Comparison of ENCODE assay signal across 14 cellular contexts in genomic region chr1:244347942-244348341, GRCh38.
DNase-seq lines count a peak whose midpoint lies in the region; ATAC-seq and TF ChIP-seq lines count a peak whose summit lies in the region.
"Had no signal": no experiment of that assay in that cellular context is flagged by ENCODE, and none has a peak within 500 bp of the region (broad histone marks: within the 10 kb centered on the region; RNA-seq: fewer than 3 reads in every experiment).

No MANE protein-coding gene starts in this region.

- CTCF ChIA-PET in Caco-2 (lab: Charles Lee): no interaction called here

- H3K27ac ChIP-seq in osteoblast (ENCODE audit: low read depth, low read length): peak overlapping the region; percentile 20
- H3K27ac ChIP-seq in gastroesophageal sphincter: no peak overlapping the region
- H3K27ac ChIP-seq: pancreas, PC-9 had no signal

- H3K4me1 ChIP-seq in Caco-2: peaks cover 21% of the 10 kb centered on the region
- peaks cover 24% of the 10 kb centered on the region for H3K4me1 ChIP-seq in adipocyte (ENCODE audit: control insufficient read depth, insufficient read depth, low read length)
- H3K4me1 ChIP-seq in osteoblast (ENCODE audit: insufficient read depth, low read length): peaks cover 35% of the 10 kb centered on the region
- H3K4me1 ChIP-seq in gastroesophageal sphincter: peaks cover 0 to 4% (median 0%) of the 10 kb centered on the region in 3 donors

- H3K36me3 ChIP-seq in Caco-2 (ENCODE audit: control insufficient read depth, insufficient read depth, low read length): no peaks in the 10 kb centered on the region
- H3K36me3 ChIP-seq in adipocyte (ENCODE audit: control insufficient read depth, insufficient read depth, low read length, severe bottlenecking): no peaks in the 10 kb centered on the region
- no peaks in the 10 kb centered on the region for H3K36me3 ChIP-seq in osteoblast (ENCODE audit: insufficient read depth, low read length)
- no peaks in the 10 kb centered on the region for H3K36me3 ChIP-seq in gastroesophageal sphincter
- H3K36me3 ChIP-seq: pancreas had no signal

- H2AFZ ChIP-seq in osteoblast (ENCODE audit: low read length): no peak overlapping the region
- H2AFZ ChIP-seq: PC-9 had no signal

- BruUV-seq in Caco-2 (replicated peaks; lab: Mats Ljungman, UMichigan): no TSS peak

- peak; percentile 62 to 77 for DNase-seq in Caco-2
- DNase-seq in HFFc6: peak; percentile 68
- DNase-seq in adipocyte (ENCODE audit: low read depth): peak; percentile 58
- no peak for DNase-seq in osteoblast (ENCODE audit: insufficient read length, low spot score, missing footprints)
- no peak for DNase-seq in activated CD8-positive, alpha-beta memory T cell treated with anti-CD3 and anti-CD28 coated beads, Interleukin-2, amount 50 U/mL, for 4 hours
- no peak for DNase-seq in mucosa of gallbladder (ENCODE audit: low spot score)
- DNase-seq: activated naive CD4-positive, alpha-beta T cell treated with anti-CD3 and anti-CD28 coated beads for 36 hours; C1 segment of cervical spinal cord; PC-9; T-cell had no signal

- H3K4me3 Mint-ChIP-seq in Caco-2 (ENCODE audit: unreplicated experiment) (no peak overlapping the region), HFFc6 (no peak overlapping the region)
- H3K4me3 Mint-ChIP-seq: activated naive CD4-positive, alpha-beta T cell treated with anti-CD3 and anti-CD28 coated beads for 36 hours; T-cell had no signal

- H3K36me3 Mint-ChIP-seq in Caco-2 (ENCODE audit: insufficient read depth, unreplicated experiment): no peaks in the 10 kb centered on the region
- peaks cover 4% of the 10 kb centered on the region; the same call in 1 of the 2 replicates for H3K36me3 Mint-ChIP-seq in HFFc6 (ENCODE audit: low read depth)
- H3K36me3 Mint-ChIP-seq: T-cell had no signal

- intact Hi-C loops in Caco-2 (cut with micrococcal nuclease; ENCODE audit: unreplicated experiment): loop anchor here (1.0 kb wide), 1 partner anchor 13 kb away; no protein-coding TSS in a partner anchor

- no peak overlapping the region for H3K4me3 ChIP-seq in Caco-2 (ENCODE audit: low read depth, low read length)
- H3K4me3 ChIP-seq in adipocyte (ENCODE audit: low read length): no peak overlapping the region
- no peak overlapping the region for H3K4me3 ChIP-seq in osteoblast (ENCODE audit: insufficient read depth, low read length)
- H3K4me3 ChIP-seq in gastroesophageal sphincter: no peak overlapping the region
- H3K4me3 ChIP-seq: pancreas, PC-9 had no signal

- no peaks in the 10 kb centered on the region for H4K20me1 ChIP-seq in osteoblast (ENCODE audit: insufficient read depth, low read length)

- ATAC-seq in GM18858 (IDR thresholded peaks at IDR 0.05; ENCODE audit: unreplicated experiment): no peak
- no peak for ATAC-seq in gastroesophageal sphincter
- ATAC-seq: activated CD4-positive, CD25-positive, alpha-beta regulatory T cell treated with anti-CD3 and anti-CD28 coated beads, Interleukin-2, amount 50 U/mL, for 24 hours; T-cell had no signal

- no peaks in the 10 kb centered on the region; the same call in 1 of the 2 replicates for H3K9me3 ChIP-seq in Caco-2
- no peaks in the 10 kb centered on the region for H3K9me3 ChIP-seq in adipocyte (ENCODE audit: control insufficient read depth, low read length)
- H3K9me3 ChIP-seq in osteoblast (ENCODE audit: low read depth, low read length): no peaks in the 10 kb centered on the region
- no peaks in the 10 kb centered on the region for H3K9me3 ChIP-seq in gastroesophageal sphincter
- H3K9me3 ChIP-seq: pancreas had no signal

- 73 to 80% methylated on average over 3 of the region's 3 CpGs for WGBS in gastroesophageal sphincter (ENCODE audit: low coverage in 1 of 2), 2 donors

- TF ChIP-seq CTCF in Caco-2 (IDR thresholded peaks at IDR 0.05; ENCODE audit: insufficient read depth in 1 of 2, low read depth in 1 of 2, low read length in 1 of 2, severe bottlenecking in 1 of 2, unreplicated experiment in 1 of 2) (no peak), HFFc6 (IDR thresholded peaks at IDR 0.05) (no peak), osteoblast (IDR thresholded peaks at IDR 0.05; ENCODE audit: extremely low read depth, low read depth, low read length) (no peak), gastroesophageal sphincter (IDR thresholded peaks at IDR 0.05) (no peak)

- no peaks in the 10 kb centered on the region for H3K79me2 ChIP-seq in osteoblast (ENCODE audit: insufficient read depth, low read length)

- H3K27ac Mint-ChIP-seq in Caco-2 (ENCODE audit: unreplicated experiment) (no peak overlapping the region), HFFc6 (peak overlapping the region; percentile 17; the same call in 1 of the 2 replicates)
- H3K27ac Mint-ChIP-seq: activated naive CD4-positive, alpha-beta T cell treated with anti-CD3 and anti-CD28 coated beads for 36 hours; T-cell had no signal

- H3K27me3 ChIP-seq in Caco-2 (replicated peaks; ENCODE audit: control insufficient read depth, insufficient read depth, low read length) (no peaks in the 10 kb centered on the region), adipocyte (replicated peaks; ENCODE audit: control insufficient read depth, insufficient read depth, low read length) (no peaks in the 10 kb centered on the region), osteoblast (ENCODE audit: insufficient read depth, low read length) (no peaks in the 10 kb centered on the region), gastroesophageal sphincter (no peaks in the 10 kb centered on the region)
- H3K27me3 ChIP-seq: pancreas had no signal

- TF ChIP-seq POLR2A in gastroesophageal sphincter (IDR thresholded peaks at IDR 0.05): no peak

- POLR2A ChIA-PET in Caco-2 (lab: Charles Lee): interaction anchor here (0.8 kb wide), 1 partner anchor 12 kb away, joined by 3 read pairs; no protein-coding TSS in a partner anchor

- H3K9me3 Mint-ChIP-seq in Caco-2 (ENCODE audit: unreplicated experiment) (no peaks in the 10 kb centered on the region), HFFc6 (no peaks in the 10 kb centered on the region)
- H3K9me3 Mint-ChIP-seq: activated naive CD4-positive, alpha-beta T cell treated with anti-CD3 and anti-CD28 coated beads for 36 hours; T-cell had no signal

- H3K9ac ChIP-seq in adipocyte (ENCODE audit: low read length): no peak overlapping the region

- H3K4me1 Mint-ChIP-seq in Caco-2 (ENCODE audit: low read depth, unreplicated experiment): peaks cover 27% of the 10 kb centered on the region
- peaks cover 65% of the 10 kb centered on the region for H3K4me1 Mint-ChIP-seq in HFFc6 (ENCODE audit: low read depth)

- no peak for TF ChIP-seq EP300 in gastroesophageal sphincter (IDR thresholded peaks at IDR 0.05)

- H3K4me2 ChIP-seq in osteoblast (ENCODE audit: insufficient read depth, low read length): peak overlapping the region; percentile 17
- H3K4me2 ChIP-seq: PC-9 had no signal

- H3K27me3 Mint-ChIP-seq in Caco-2 (ENCODE audit: insufficient read depth, unreplicated experiment) (no peaks in the 10 kb centered on the region), HFFc6 (ENCODE audit: insufficient read depth) (peaks cover 5% of the 10 kb centered on the region)

Comparison
In these comparisons a context has a peak if more than half of its experiments do, and no peak if none do; other contexts are left out.
1. DNase-seq: peak in Caco-2 (2 of 2), HFFc6 (single experiment) and adipocyte (single experiment); none in osteoblast (single experiment), activated CD8-positive, alpha-beta memory T cell treated with anti-CD3 and anti-CD28 coated beads, Interleukin-2, amount 50 U/mL, for 4 hours (single experiment) and mucosa of gallbladder (single experiment).